Comparison of ENCODE assay signal across 10 cellular contexts in genomic region chr11:1203505-1204271, GRCh38. TPM values are rescaled to one million over a fixed set of nuclear protein-coding genes. Genes with fewer than 3 reads are reported as not detected.
DNase-seq lines count a peak whose midpoint lies in the region; ATAC-seq, FAIRE-seq and TF ChIP-seq lines count a peak whose summit lies in the region.
"Had no signal": no experiment of that assay in that cellular context is flagged by ENCODE, and none has a peak within 500 bp of the region (broad histone marks: within the 10 kb centered on the region; RNA-seq: fewer than 3 reads in every experiment).

No MANE protein-coding gene starts in this region.

- whole genome bisulfite sequencing in endodermal cell (ENCODE audit: insufficient coverage in 1 of 2, insufficient read length in 1 of 2), 2 experiments, result 92% methylated on average over 20 to 29 of the region's 30 CpGs
- WGBS in pancreas, 2 donors, result 46 to 56% methylated on average over 30 of the region's 30 CpGs

- no peaks in the 10 kb centered on the region for H3K36me3 Mint-ChIP-seq in endodermal cell (ENCODE audit: low read depth)
- H3K36me3 Mint-ChIP-seq: naive thymus-derived CD8-positive, alpha-beta T cell had no signal

- H3K4me3 ChIP-seq in HEK293 (ENCODE audit: low read depth, low read length), result no peak overlapping the region
- H3K4me3 ChIP-seq in endodermal cell (ENCODE audit: low read length), result no peak overlapping the region
- H3K4me3 ChIP-seq in pancreas, result no peak overlapping the region
- H3K4me3 ChIP-seq: thoracic aorta had no signal

- no peak for FAIRE-seq in pancreas (lab: Jason Lieb, UNC)
- FAIRE-seq in GM19239 (lab: Jason Lieb, UNC), result no peak

- no peak for TF ChIP-seq CTCF in HEK293 (tag by site-specific recombination; IDR thresholded peaks at IDR 0.05)
- TF ChIP-seq CTCF in endodermal cell (conservative IDR thresholded peaks at IDR 0.05), result no peak
- TF ChIP-seq CTCF in pancreas (IDR thresholded peaks at IDR 0.05), result no peak

- H3K4me3 Mint-ChIP-seq in endodermal cell, result no peak overlapping the region
- H3K4me3 Mint-ChIP-seq: naive thymus-derived CD8-positive, alpha-beta T cell had no signal

- peak in 2 of 4 donors; percentile 6 to 10 for ATAC-seq in pancreas
- ATAC-seq in HG03196 (IDR thresholded peaks at IDR 0.05; ENCODE audit: unreplicated experiment), result no peak

- H3K9ac ChIP-seq in endodermal cell (ENCODE audit: extremely low read depth, low read length, poor library complexity, severe bottlenecking), result no peak overlapping the region

- POLR2A ChIA-PET in HEK293 (lab: Yijun Ruan, JAX), result no interaction called here

- H3K27ac Mint-ChIP-seq in endodermal cell, result no peak overlapping the region
- H3K27ac Mint-ChIP-seq: naive thymus-derived CD8-positive, alpha-beta T cell had no signal

- H3K27ac ChIP-seq in HEK293 (ENCODE audit: extremely low read depth, low read depth, low read length) (no peak overlapping the region), endodermal cell (ENCODE audit: low read depth, low read length) (no peak overlapping the region), pancreas (no peak overlapping the region)
- H3K27ac ChIP-seq: thoracic aorta had no signal

- H3K36me3 ChIP-seq in HEK293 (ENCODE audit: control insufficient read depth in 2 of 2, insufficient read depth in 1 of 2, low read length in 2 of 2), result no peaks in the 10 kb centered on the region
- H3K36me3 ChIP-seq in endodermal cell (ENCODE audit: control insufficient read depth, insufficient read depth, low read length), result no peaks in the 10 kb centered on the region
- H3K36me3 ChIP-seq in pancreas, result no peaks in the 10 kb centered on the region
- H3K36me3 ChIP-seq: thoracic aorta had no signal

- H3K4me1 Mint-ChIP-seq in endodermal cell, result no peaks in the 10 kb centered on the region
- H3K4me1 Mint-ChIP-seq: naive thymus-derived CD8-positive, alpha-beta T cell had no signal

- DNase-seq in Daoy (ENCODE audit: low read depth), result peak; percentile 40
- peak; percentile 22 for DNase-seq in endodermal cell
- DNase-seq in pancreas, result peak in 5 of 6 donors; percentile 2 to 77 (median 34)
- no peak for DNase-seq in DMS79 (lab: John Stamatoyannopoulos, UW)
- no peak for DNase-seq in GM19239 (ENCODE audit: insufficient read length, low spot score)
- DNase-seq: MV-4-11 had no signal

- H3K9me3 Mint-ChIP-seq in endodermal cell, result no peaks in the 10 kb centered on the region

- H3K27me3 Mint-ChIP-seq in endodermal cell (ENCODE audit: insufficient read depth), result no peaks in the 10 kb centered on the region

- intact Hi-C loops in pancreas (cut with DNase I), result loop anchor here in 2 of 3 donors (2.0 to 5.0 kb wide), 2 partner anchors 311 to 314 kb away; no protein-coding TSS in a partner anchor

- CTCF ChIA-PET in HEK293 (lab: Yijun Ruan, JAX), result interaction anchor here (0.6 to 1.4 kb wide), 3 partner anchors 205 to 311 kb away, joined by 3 to 4 read pairs (median 3); no protein-coding TSS in a partner anchor

- H3K9me3 ChIP-seq in HEK293 (ENCODE audit: control insufficient read depth, insufficient read depth, low read depth, low read length) (no peaks in the 10 kb centered on the region), endodermal cell (ENCODE audit: control insufficient read depth, low read length) (peaks cover 3% of the 10 kb centered on the region), pancreas (no peaks in the 10 kb centered on the region)
- H3K9me3 ChIP-seq: thoracic aorta had no signal

- H3K27me3 ChIP-seq in endodermal cell (ENCODE audit: control insufficient read depth, insufficient read depth, low read length, poor library complexity, severe bottlenecking), result no peaks in the 10 kb centered on the region
- H3K27me3 ChIP-seq in pancreas, result peaks cover 0 to 3% (median 0%) of the 10 kb centered on the region in 4 donors

- H3K4me1 ChIP-seq in HEK293 (ENCODE audit: control insufficient read depth, insufficient read depth, low read length), result no peaks in the 10 kb centered on the region
- no peaks in the 10 kb centered on the region for H3K4me1 ChIP-seq in endodermal cell (ENCODE audit: control insufficient read depth, insufficient read depth, low read length)
- H3K4me1 ChIP-seq in pancreas, result no peaks in the 10 kb centered on the region

TF ChIP-seq in HEK293, 187 proteins besides CTCF, POLR2A, EP300 and RAD21:
- TF ChIP-seq GLIS1 (tag by site-specific recombination; IDR thresholded peaks at IDR 0.05) (peak; percentile 78), SETDB1 (IDR thresholded peaks at IDR 0.05; ENCODE audit: insufficient read length, low read length) (no peak), ZBTB1 (tag by site-specific recombination; IDR thresholded peaks at IDR 0.05) (no peak), ZIC2 (tag by site-specific recombination; IDR thresholded peaks at IDR 0.05) (peak; percentile 44)
TF ChIP-seq in HEK293: peak in this region for 2.

RNA-seq across cellular contexts. Expression of gene MUC5B, which starts 19.2 kb away (rescaled TPM):
- not detected in 2 replicates for total RNA-seq in Daoy (2014; rRNA removed; shearing (Covaris generic))
- total RNA-seq in endodermal cell (not detected), pancreas (10 to 100 TPM in 5 of 6 donors, 1 to 10 TPM in 1; 7.9 to 65.4 (median 19.8) TPM)
- 0.04 TPM for polyA plus RNA-seq in endodermal cell (2013, experiment 1 of 2)
- polyA plus RNA-seq in endodermal cell (2013, experiment 2 of 2), result 0.04 TPM
- 10 to 100 TPM in 1 of 2 donors, 1 to 10 TPM in 1; 5.1 to 12.1 TPM for polyA plus RNA-seq in pancreas
- total RNA-seq: naive thymus-derived CD8-positive, alpha-beta T cell; thoracic aorta had no signal
- polyA plus RNA-seq: naive thymus-derived CD8-positive, alpha-beta T cell had no signal

RNA-seq across cellular contexts. Expression of gene MUC5AC, which starts 45.9 kb away (rescaled TPM):
- not detected in 2 replicates for total RNA-seq in Daoy (2014; rRNA removed; shearing (Covaris generic))
- total RNA-seq in endodermal cell, result not detected
- polyA plus RNA-seq in endodermal cell (2013, experiment 1 of 2), result not detected
- not detected for polyA plus RNA-seq in endodermal cell (2013, experiment 2 of 2)
- 1 to 10 TPM in 1 of 6 donors, under 1 TPM in 1, not detected in 4; 0.04 to 4.2 TPM for total RNA-seq in pancreas
- under 1 TPM in 1 of 2 donors, not detected in 1; 0.02 TPM for polyA plus RNA-seq in pancreas
- total RNA-seq: naive thymus-derived CD8-positive, alpha-beta T cell had no signal
- polyA plus RNA-seq: naive thymus-derived CD8-positive, alpha-beta T cell had no signal

Comparison
In these comparisons a context has a peak if more than half of its experiments do, and no peak if none do; other contexts are left out.
1. DNase-seq: peak in Daoy (single experiment), endodermal cell (single experiment) and pancreas (5 of 6); none in DMS79 (single experiment) and GM19239 (single experiment).